ENCODE assay signal across 29 cellular contexts in the genomic region with DNA sequence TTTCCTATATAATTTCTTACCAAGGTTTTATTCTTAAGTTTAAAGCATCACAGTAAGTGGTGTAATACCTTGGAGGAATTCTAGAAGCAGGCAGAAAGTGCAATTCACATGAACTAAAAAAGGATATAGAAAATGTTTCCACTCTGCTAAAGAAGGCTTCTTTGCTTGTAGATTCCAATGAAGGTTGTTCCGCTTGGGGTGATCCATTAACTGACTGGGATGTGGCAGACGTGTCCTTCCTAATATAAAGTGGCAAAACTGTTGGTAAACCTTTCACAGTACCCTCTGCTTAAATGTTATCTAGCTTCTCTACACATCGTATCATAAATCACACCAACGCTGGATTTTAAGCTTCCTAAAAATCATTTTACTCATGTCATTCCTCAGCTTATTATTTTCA. TPM values are rescaled to one million over a fixed set of nuclear protein-coding genes. Genes with fewer than 3 reads are reported as not detected.
A peak's percentile ranks its signal among the peaks of the same experiment; 100 is the strongest.
DNase-seq lines count a peak whose midpoint lies in the region; ATAC-seq, FAIRE-seq and TF ChIP-seq lines count a peak whose summit lies in the region.
"Had no signal": no experiment of that assay in that cellular context is flagged by ENCODE, and none has a peak within 500 bp of the region (broad histone marks: within the 10 kb centered on the region; RNA-seq: fewer than 3 reads in every experiment).

No MANE protein-coding gene starts in this region.

- H3K27ac Mint-ChIP-seq in CD4-positive, CD25-positive, alpha-beta regulatory T cell: peak overlapping the region in 1 of 3 donors; percentile 52
- H3K27ac Mint-ChIP-seq in nephron: peak overlapping the region; percentile 49 to 85 (median 79)
- H3K27ac Mint-ChIP-seq: CD4-positive, alpha-beta memory T cell had no signal

- peaks cover 4 to 23% (median 11%) of the 10 kb centered on the region in 4 donors for H3K4me1 Mint-ChIP-seq in CD4-positive, CD25-positive, alpha-beta regulatory T cell
- peaks cover 29% of the 10 kb centered on the region for H3K4me1 Mint-ChIP-seq in nephron

- H3K9me3 Mint-ChIP-seq in CD4-positive, CD25-positive, alpha-beta regulatory T cell: peaks cover 0 to 5% (median 0%) of the 10 kb centered on the region in 7 donors
- H3K9me3 Mint-ChIP-seq in nephron: no peaks in the 10 kb centered on the region

- WGBS in SK-N-SH (ENCODE audit: low lambda C conversion rate): 94% methylated on average over 4 of the region's 4 CpGs

- peak overlapping the region; percentile 98 for H3K4me2 ChIP-seq in Loucy (ENCODE audit: low read depth, low read length, poor library complexity, severe bottlenecking)
- no peak overlapping the region for H3K4me2 ChIP-seq in SK-N-SH

- H2AFZ ChIP-seq in Loucy (ENCODE audit: low read length) (no peak overlapping the region), SK-N-SH (ENCODE audit: low read depth) (no peak overlapping the region)

- no peak overlapping the region for H3K27ac ChIP-seq in CD4-positive, CD25-positive, alpha-beta regulatory T cell (ENCODE audit: insufficient read depth, low read length, poor library complexity, severe bottlenecking)
- no peak overlapping the region for H3K27ac ChIP-seq in SK-N-SH (ENCODE audit: low read depth in 2 of 2, low read length in 1 of 2)
- H3K27ac ChIP-seq: BLaER1 treated with 17β-estradiol and CSF1 and Interleukin-3, amounts not matched to agents 10 nM and 100 nM; SJSA1 had no signal

- H4K20me1 ChIP-seq in Loucy (ENCODE audit: insufficient read depth, low read length, poor library complexity, severe bottlenecking) (no peaks in the 10 kb centered on the region), SK-N-SH (ENCODE audit: insufficient read depth) (no peaks in the 10 kb centered on the region)

- no peaks in the 10 kb centered on the region for H3K27me3 ChIP-seq in CD4-positive, CD25-positive, alpha-beta regulatory T cell (ENCODE audit: control insufficient read depth, insufficient read depth, low read length)
- H3K27me3 ChIP-seq in Loucy (ENCODE audit: insufficient read depth, low read length, poor library complexity, severe bottlenecking): peaks cover 13% of the 10 kb centered on the region
- no peaks in the 10 kb centered on the region for H3K27me3 ChIP-seq in kidney epithelial cell (ENCODE audit: control insufficient read depth, insufficient read depth, low read length)
- no peaks in the 10 kb centered on the region for H3K27me3 ChIP-seq in SK-N-SH (ENCODE audit: insufficient read depth)
- H3K27me3 ChIP-seq: BLaER1 treated with 17β-estradiol and CSF1 and Interleukin-3, amounts not matched to agents 10 nM and 100 nM; SJSA1 had no signal

- no peak for FAIRE-seq in H54 (lab: Jason Lieb, UNC)
- FAIRE-seq: A204.1, GM12892, GM19239 had no signal

- no peak for TF ChIP-seq POLR2A in H54 (IDR thresholded peaks at IDR 0.05; ENCODE audit: low read depth, low read length)

- H3K9ac ChIP-seq in Loucy (ENCODE audit: low read depth, low read length, poor library complexity, severe bottlenecking) (no peak overlapping the region), SK-N-SH (no peak overlapping the region)
- H3K9ac ChIP-seq: BLaER1 treated with 17β-estradiol and CSF1 and Interleukin-3, amounts not matched to agents 10 nM and 100 nM had no signal

- H3K4me1 ChIP-seq in CD4-positive, CD25-positive, alpha-beta regulatory T cell (ENCODE audit: control insufficient read depth, insufficient read depth, low read length, poor library complexity, severe bottlenecking): peaks cover 11% of the 10 kb centered on the region
- H3K4me1 ChIP-seq in Loucy (ENCODE audit: insufficient read depth, low read length, poor library complexity, severe bottlenecking) (peaks cover 13% of the 10 kb centered on the region), SK-N-SH (ENCODE audit: control insufficient read depth in 1 of 2, insufficient read depth in 2 of 2, low read depth in 1 of 2, low read length in 1 of 2) (peaks cover 4 to 9% of the 10 kb centered on the region in 2 experiments; a peak in 3 of 4 replicates)
- H3K4me1 ChIP-seq: Caco-2 had no signal

- no peak overlapping the region for H3K4me3 ChIP-seq in CD4-positive, CD25-positive, alpha-beta regulatory T cell (ENCODE audit: low read depth, low read length)
- H3K4me3 ChIP-seq in Loucy (ENCODE audit: low read length, poor library complexity, severe bottlenecking) (no peak overlapping the region), kidney epithelial cell (ENCODE audit: low read depth, low read length) (no peak overlapping the region), SK-N-SH (ENCODE audit: low read depth in 2 of 2, low read length in 1 of 2) (no peak overlapping the region)
- H3K4me3 ChIP-seq: BLaER1 treated with 17β-estradiol and CSF1 and Interleukin-3, amounts not matched to agents 10 nM and 100 nM; SJSA1 had no signal

- TF ChIP-seq CTCF in Loucy (conservative IDR thresholded peaks at IDR 0.05; ENCODE audit: low read length): no peak
- no peak for TF ChIP-seq CTCF in kidney epithelial cell (IDR thresholded peaks at IDR 0.05; ENCODE audit: insufficient read depth, low read length, poor library complexity, severe bottlenecking)
- TF ChIP-seq CTCF in nephron (IDR thresholded peaks at IDR 0.05; ENCODE audit: unreplicated experiment in 3 of 3): no peak
- TF ChIP-seq CTCF in SK-N-SH (IDR thresholded peaks at IDR 0.05): no peak

- peaks cover 5% of the 10 kb centered on the region for H3K27me3 Mint-ChIP-seq in CD4-positive, CD25-positive, alpha-beta regulatory T cell
- no peaks in the 10 kb centered on the region for H3K27me3 Mint-ChIP-seq in nephron (ENCODE audit: low read depth)
- H3K27me3 Mint-ChIP-seq: IgD-negative memory B cell had no signal

- H3K9me2 ChIP-seq in Loucy (replicated peaks; ENCODE audit: low read depth, low read length): no peaks in the 10 kb centered on the region
- 0 out of 2 replicates have a peak, but pooled peaks cover 3% of the 10 kb centered on the region for H3K9me2 ChIP-seq in SK-N-SH

- CTCF ChIA-PET in SK-N-SH (lab: Yijun Ruan, JAX): interaction anchor here (1.3 kb wide), 1 partner anchor 23 kb away, joined by 3 read pairs; no protein-coding TSS in a partner anchor

- H3K36me3 ChIP-seq in CD4-positive, CD25-positive, alpha-beta regulatory T cell (ENCODE audit: control insufficient read depth, insufficient read depth, low read length): peaks cover 18% of the 10 kb centered on the region
- peaks cover 5% of the 10 kb centered on the region; the same call in 1 of the 2 replicates for H3K36me3 ChIP-seq in Loucy (ENCODE audit: insufficient read depth, low read length)
- no peaks in the 10 kb centered on the region for H3K36me3 ChIP-seq in kidney epithelial cell (ENCODE audit: control insufficient read depth, insufficient read depth, low read length)
- H3K36me3 ChIP-seq in SK-N-SH (replicated peaks in 1 of 2; ENCODE audit: control insufficient read depth in 1 of 2, insufficient read depth in 2 of 2, low read length in 1 of 2): peaks cover 9 to 17% of the 10 kb centered on the region in 2 experiments

- peak overlapping the region in 3 of 4 donors; percentile 43 to 82 (median 58) for H3K4me3 Mint-ChIP-seq in CD4-positive, CD25-positive, alpha-beta regulatory T cell
- peak overlapping the region; percentile 98 to 100 (median 99) for H3K4me3 Mint-ChIP-seq in nephron

- ATAC-seq in CD4-positive, CD25-positive, alpha-beta regulatory T cell (ENCODE audit: low read depth in 2 of 2): no peak
- ATAC-seq in GM18511 (IDR thresholded peaks at IDR 0.05; ENCODE audit: unreplicated experiment): no peak
- ATAC-seq: PC-3, Right ventricle myocardium inferior had no signal

- TF ChIP-seq RAD21 in SK-N-SH (IDR thresholded peaks at IDR 0.05; ENCODE audit: low read length): no peak

- no peaks in the 10 kb centered on the region for H3K9me3 ChIP-seq in CD4-positive, CD25-positive, alpha-beta regulatory T cell (ENCODE audit: control insufficient read depth in 2 of 2, low read length in 2 of 2)
- no peaks in the 10 kb centered on the region for H3K9me3 ChIP-seq in Loucy (ENCODE audit: insufficient read depth, low read depth, low read length)
- H3K9me3 ChIP-seq in SK-N-SH: no peaks in the 10 kb centered on the region
- H3K9me3 ChIP-seq: BLaER1 treated with 17β-estradiol and CSF1 and Interleukin-3, amounts not matched to agents 10 nM and 100 nM; Caco-2; SJSA1 had no signal

- no peak for TF ChIP-seq EP300 in SK-N-SH (IDR thresholded peaks at IDR 0.05; ENCODE audit: borderline replicate concordance in 1 of 2, low read depth in 1 of 2, low read length in 1 of 2)

- POLR2A ChIA-PET in SK-N-SH (lab: Yijun Ruan, JAX): no interaction called here

- H3K36me3 Mint-ChIP-seq in CD4-positive, CD25-positive, alpha-beta regulatory T cell: peaks cover 29% of the 10 kb centered on the region
- H3K36me3 Mint-ChIP-seq in nephron (ENCODE audit: low read depth): peaks cover 25% of the 10 kb centered on the region

- DNase-seq in CD4-positive, CD25-positive, alpha-beta regulatory T cell: no peak
- DNase-seq in kidney epithelial cell (ENCODE audit: low read depth) (peak; percentile 16), H54 (ENCODE audit: insufficient read length, low spot score) (no peak), SK-N-SH (no peak), NCI-H187 (lab: John Stamatoyannopoulos, UW) (no peak)
- DNase-seq: AML-193; Caco-2; CD4-positive, alpha-beta memory T cell; DMS 273 treated with DMSO at 0.1 percent for 48 hours; DMS79 treated with DMSO at 0.1 percent for 48 hours; MV-4-11; NCI-H1105; NCI-H1436 treated with DMSO at 0.1 percent for 48 hours; NCI-H1930; NCI-H2107; NCI-H446; NCI-H524 treated with DMSO at 0.1 percent for 48 hours; NCI-H774; PC-3 had no signal

- H3K79me2 ChIP-seq in Loucy (ENCODE audit: insufficient read depth, low read length) (peaks cover 27% of the 10 kb centered on the region), SK-N-SH (ENCODE audit: insufficient read depth) (peaks cover 36% of the 10 kb centered on the region)

- H3F3A ChIP-seq in Loucy (ENCODE audit: low read depth): no peaks in the 10 kb centered on the region
- H3F3A ChIP-seq in SK-N-SH (replicated peaks; ENCODE audit: insufficient read depth): peaks cover 6% of the 10 kb centered on the region

TF ChIP-seq in SK-N-SH, 30 proteins besides CTCF, POLR2A, EP300 and RAD21 (continues in another document):
- TF ChIP-seq GABPA (IDR thresholded peaks at IDR 0.05; ENCODE audit: low read depth): no peak
- TF ChIP-seq NFIC (IDR thresholded peaks at IDR 0.05; ENCODE audit: borderline replicate concordance): no peak

RNA-seq across cellular contexts. Expression of gene ZC3HC1, which starts 2.3 kb away (rescaled TPM):
- total RNA-seq in CD4-positive, CD25-positive, alpha-beta regulatory T cell: 12.9 TPM
- polyA plus RNA-seq in CD4-positive, CD25-positive, alpha-beta regulatory T cell: 10 to 100 TPM; 14.8 to 20.7 (median 16.2) TPM
- total RNA-seq in kidney epithelial cell: 16.5 and 22.7 TPM in 2 replicates
- 36.7 and 41.8 TPM in 2 replicates for polyA plus RNA-seq in SK-N-SH (2012; rRNA removed)
- polyA plus RNA-seq in SK-N-SH (2012; cell fraction: cytosol; rRNA removed): 26.2 and 31.2 TPM in 2 replicates
- 52.8 and 68.4 TPM in 2 replicates for polyA plus RNA-seq in SK-N-SH (2012; cell fraction: nucleus; rRNA removed)

RNA-seq across cellular contexts. Expression of gene KLHDC10, which starts 21.4 kb away (rescaled TPM):
- total RNA-seq in CD4-positive, CD25-positive, alpha-beta regulatory T cell: 16.8 TPM
- 1 to 10 TPM; 1.3 to 4.7 (median 2.0) TPM for polyA plus RNA-seq in CD4-positive, CD25-positive, alpha-beta regulatory T cell
- total RNA-seq in kidney epithelial cell: 13.8 and 15.6 TPM in 2 replicates
- 15.9 and 17.8 TPM in 2 replicates for polyA plus RNA-seq in SK-N-SH (2012; rRNA removed)
- 17.8 and 20.1 TPM in 2 replicates for polyA plus RNA-seq in SK-N-SH (2012; cell fraction: cytosol; rRNA removed)
- 19.1 and 37.4 TPM in 2 replicates for polyA plus RNA-seq in SK-N-SH (2012; cell fraction: nucleus; rRNA removed)
